28 cellular contexts compared by ENCODE assay signal in genomic region chr1:3567405-3567804, GRCh38.
"Had no signal": no experiment of that assay in that cellular context is flagged by ENCODE, and none has a peak within 500 bp of the region (broad histone marks: within the 10 kb centered on the region; RNA-seq: fewer than 3 reads in every experiment).

No MANE protein-coding gene starts in this region.

- H3K4me1 ChIP-seq: colonic mucosa, esophagus muscularis mucosa, esophagus squamous epithelium, foreskin keratinocyte, gastrocnemius medialis, heart right ventricle had no signal

- H3K27ac ChIP-seq: colonic mucosa, coronary artery, dorsolateral prefrontal cortex, epithelial cell of prostate, esophagus muscularis mucosa, esophagus squamous epithelium, foreskin keratinocyte, gastrocnemius medialis, gastroesophageal sphincter, heart left ventricle, heart right ventricle had no signal

- H3K36me3 ChIP-seq: colonic mucosa, esophagus muscularis mucosa, esophagus squamous epithelium, gastrocnemius medialis, gastroesophageal sphincter, heart left ventricle, heart right ventricle had no signal

- ATAC-seq: effector memory CD8-positive, alpha-beta T cell; esophagus mucosa; foreskin keratinocyte; gastrocnemius medialis; gastroesophageal sphincter; heart right ventricle had no signal

- H3K27me3 ChIP-seq: colonic mucosa, gastrocnemius medialis had no signal

- FAIRE-seq: colon, endometrium, endothelial cell of umbilical vein, frontal cortex had no signal

- H3K4me3 ChIP-seq: colonic mucosa, coronary artery, dorsolateral prefrontal cortex, esophagus muscularis mucosa, esophagus squamous epithelium, gastrocnemius medialis, gastroesophageal sphincter, heart left ventricle, heart right ventricle had no signal

- DNase-seq: colonic mucosa; cortex of kidney; dermis blood vessel endothelial cell; dorsolateral prefrontal cortex; effector CD4-positive, alpha-beta T cell; effector CD8-positive, alpha-beta T cell; effector memory CD4-positive, alpha-beta T cell; effector memory CD8-positive, alpha-beta T cell; endodermal cell; erythroblast; esophagus squamous epithelium; foreskin fibroblast; foreskin keratinocyte; foreskin melanocyte; gastrocnemius medialis; glutamatergic neuron; head of caudate nucleus; heart left ventricle; heart right ventricle had no signal

- H3K9me3 ChIP-seq: colonic mucosa, esophagus muscularis mucosa, esophagus squamous epithelium, gastrocnemius medialis, gastroesophageal sphincter, heart left ventricle, heart right ventricle had no signal
